In the genomic region with DNA sequence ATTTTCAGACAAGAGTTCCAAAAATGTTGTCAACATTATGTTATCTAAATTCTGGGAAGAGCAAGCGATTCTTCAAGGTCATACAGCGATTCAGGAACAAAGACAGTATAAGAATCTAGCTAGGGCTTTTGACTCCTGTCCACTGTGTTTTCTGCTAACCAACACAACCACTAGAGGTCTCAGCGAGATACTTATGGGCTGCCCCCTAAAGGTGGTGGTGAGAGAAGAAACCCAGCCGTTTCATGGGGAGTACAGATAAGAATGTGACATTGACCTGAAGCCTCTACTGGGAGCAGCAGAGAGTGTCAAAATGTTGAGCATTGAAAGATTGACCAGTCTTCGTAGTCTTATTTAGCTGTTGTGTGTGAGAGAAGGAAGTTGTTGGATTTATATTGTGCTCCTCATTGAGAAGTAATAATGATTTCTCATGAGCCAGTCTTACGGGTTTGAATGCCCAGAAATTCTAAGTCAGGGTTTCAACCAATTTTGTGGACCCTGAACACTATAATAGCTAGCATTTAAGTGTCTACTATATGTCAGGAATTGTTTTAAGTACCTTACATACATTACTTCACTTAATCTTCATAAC, we compare ENCODE assay signal across 8 cellular contexts.
DNase-seq lines count a peak whose midpoint lies in the region; ATAC-seq and TF ChIP-seq lines count a peak whose summit lies in the region.

No MANE protein-coding gene starts in this region.

- H3K36me3 ChIP-seq in vagina, result no peaks in the 10 kb centered on the region

- H3K27ac Mint-ChIP-seq in activated CD4-positive, alpha-beta memory T cell treated with anti-CD3 and anti-CD28 coated beads for 36 hours, result no peak overlapping the region
- H3K27ac Mint-ChIP-seq in nephron progenitor cell, result no peak overlapping the region

- H3K36me3 Mint-ChIP-seq in activated CD4-positive, alpha-beta memory T cell treated with anti-CD3 and anti-CD28 coated beads for 36 hours, result no peaks in the 10 kb centered on the region
- peaks cover 37% of the 10 kb centered on the region for H3K36me3 Mint-ChIP-seq in nephron progenitor cell (ENCODE audit: low read depth)

- ATAC-seq in GM19351 (IDR thresholded peaks at IDR 0.05; ENCODE audit: unreplicated experiment) (peak; percentile 100), HG03354 (IDR thresholded peaks at IDR 0.05; ENCODE audit: poor library complexity, severe bottlenecking, unreplicated experiment) (peak; percentile 100)

- CTCF ChIA-PET in activated CD4-positive, alpha-beta memory T cell treated with anti-CD3 and anti-CD28 coated beads for 36 hours (lab: Charles Lee), result interaction anchor here (0.6 to 2.9 kb wide), 15 partner anchors 10 to 758 kb away, joined by 3 to 12 read pairs (median 3); no protein-coding TSS in a partner anchor

- H3K9me3 ChIP-seq in vagina, result no peaks in the 10 kb centered on the region

- H3K4me1 Mint-ChIP-seq in activated CD4-positive, alpha-beta memory T cell treated with anti-CD3 and anti-CD28 coated beads for 36 hours (ENCODE audit: low read depth), result no peaks in the 10 kb centered on the region
- H3K4me1 Mint-ChIP-seq in nephron progenitor cell, result peaks cover 25% of the 10 kb centered on the region

- POLR2A ChIA-PET in activated CD4-positive, alpha-beta memory T cell treated with anti-CD3 and anti-CD28 coated beads for 36 hours (lab: Charles Lee), result no interaction called here

- H3K27me3 Mint-ChIP-seq in activated CD4-positive, alpha-beta memory T cell treated with anti-CD3 and anti-CD28 coated beads for 36 hours, result peaks cover 5% of the 10 kb centered on the region
- no peaks in the 10 kb centered on the region for H3K27me3 Mint-ChIP-seq in nephron progenitor cell (ENCODE audit: low read depth, poor library complexity)

- H3K4me3 ChIP-seq in vagina, result no peak overlapping the region

- no peak overlapping the region for H3K27ac ChIP-seq in vagina

- in situ Hi-C loops in Caki2 (cut with HindIII; ENCODE audit: low pct_unique_long_range_greater_than_20kb, low sequenced_read_pairs), result no loop called here

- peaks cover 9% of the 10 kb centered on the region for H3K9me3 Mint-ChIP-seq in activated CD4-positive, alpha-beta memory T cell treated with anti-CD3 and anti-CD28 coated beads for 36 hours
- H3K9me3 Mint-ChIP-seq in nephron progenitor cell, result peaks cover 41% of the 10 kb centered on the region

- H3K27me3 ChIP-seq in vagina, result no peaks in the 10 kb centered on the region

- TF ChIP-seq POLR2A in erythroblast (IDR thresholded peaks at IDR 0.05; ENCODE audit: low read length), result no peak
- TF ChIP-seq POLR2A in vagina (IDR thresholded peaks at IDR 0.05), result no peak

- TF ChIP-seq CTCF in nephron progenitor cell (IDR thresholded peaks at IDR 0.05), result peak; percentile 60
- peak in 2 of 3 experiments; percentile 40 to 57 for TF ChIP-seq CTCF in vagina (IDR thresholded peaks at IDR 0.05)

- DNase-seq in Caki2 (ENCODE audit: low read depth) (peak; percentile 59), NCI-H510A (lab: John Stamatoyannopoulos, UW) (peak; percentile 42), erythroblast (lab: John Stamatoyannopoulos, UW) (peak; percentile 80 to 88), nephron progenitor cell (peak; percentile 16), vagina (ENCODE audit: extremely low spot score in 2 of 2) (no peak)
- peak; percentile 52 for DNase-seq in activated CD4-positive, alpha-beta memory T cell treated with anti-CD3 and anti-CD28 coated beads for 36 hours

- H3K4me3 Mint-ChIP-seq in activated CD4-positive, alpha-beta memory T cell treated with anti-CD3 and anti-CD28 coated beads for 36 hours, result no peak overlapping the region
- no peak overlapping the region for H3K4me3 Mint-ChIP-seq in nephron progenitor cell

- no peaks in the 10 kb centered on the region for H3K4me1 ChIP-seq in vagina

- intact Hi-C loops in activated CD4-positive, alpha-beta memory T cell treated with anti-CD3 and anti-CD28 coated beads for 36 hours (cut with micrococcal nuclease), result loop anchor here (2.0 to 10.0 kb wide), 5 partner anchors 94 to 760 kb away; no protein-coding TSS in a partner anchor
- intact Hi-C loops in vagina (cut with DNase I), result no loop called here

Comparison
In these comparisons a context has a peak if more than half of its experiments do, and no peak if none do; other contexts are left out.
1. DNase-seq: peak in Caki2 (single experiment), NCI-H510A (single experiment), activated CD4-positive, alpha-beta memory T cell treated with anti-CD3 and anti-CD28 coated beads for 36 hours (single experiment), erythroblast (2 of 2) and nephron progenitor cell (single experiment); none in vagina (0 of 2).